8 cellular contexts compared by ENCODE assay signal in genomic region chr18:34222396-34223163, GRCh38. TPM values are rescaled to one million over a fixed set of nuclear protein-coding genes. Genes with fewer than 3 reads are reported as not detected.
A peak's percentile ranks its signal among the peaks of the same experiment; 100 is the strongest.
DNase-seq lines count a peak whose midpoint lies in the region; ATAC-seq, FAIRE-seq and TF ChIP-seq lines count a peak whose summit lies in the region.

No MANE protein-coding gene starts in this region.

- WGBS in iPS DF 6.9 (ENCODE audit: insufficient coverage, insufficient read length): no CpG with 5 or more reads among the region's 66 CpGs

- H3K4me1 Mint-ChIP-seq in activated naive CD8-positive, alpha-beta T cell treated with anti-CD3 and anti-CD28 coated beads, Interleukin-2, amount 50 U/mL, for 24 hours: peaks cover 5% of the 10 kb centered on the region

- DNase-seq in LNCaP clone FGC (ENCODE audit: low read depth) (no peak), iPS DF 6.9 (ENCODE audit: low read depth, low spot score) (peak; percentile 18), sciatic nerve (ENCODE audit: low spot score) (no peak), RCC 7860 (ENCODE audit: low spot score) (no peak), NK-92 (lab: John Stamatoyannopoulos, UW; ENCODE audit: unreplicated experiment) (no peak)
- DNase-seq in activated naive CD8-positive, alpha-beta T cell treated with anti-CD3 and anti-CD28 coated beads, Interleukin-2, amount 50 U/mL, for 24 hours: peak; percentile 1
- DNase-seq in stimulated activated naive CD4-positive, alpha-beta T cell treated with Interleukin-2 at 50 U/mL for 16 hours (lab: John Stamatoyannopoulos, UW): no peak

- intact Hi-C loops in sciatic nerve (cut with DNase I): no loop called here

- no peaks in the 10 kb centered on the region for H3K4me1 ChIP-seq in iPS DF 6.9 (ENCODE audit: control insufficient read depth, insufficient read depth, low read length)

- no peaks in the 10 kb centered on the region for H3K36me3 ChIP-seq in iPS DF 6.9 (ENCODE audit: control insufficient read depth, insufficient read depth, low read length)

- H3K27ac Mint-ChIP-seq in activated naive CD8-positive, alpha-beta T cell treated with anti-CD3 and anti-CD28 coated beads, Interleukin-2, amount 50 U/mL, for 24 hours: no peak overlapping the region

- no peaks in the 10 kb centered on the region for H3K9me3 Mint-ChIP-seq in activated naive CD8-positive, alpha-beta T cell treated with anti-CD3 and anti-CD28 coated beads, Interleukin-2, amount 50 U/mL, for 24 hours

- ATAC-seq in GM18858 (IDR thresholded peaks at IDR 0.05; ENCODE audit: unreplicated experiment): peak; percentile 40
- no peak for ATAC-seq in activated naive CD8-positive, alpha-beta T cell treated with anti-CD3 and anti-CD28 coated beads, Interleukin-2, amount 50 U/mL, for 24 hours
- ATAC-seq in sciatic nerve: peak; percentile 28

- H3K4me3 ChIP-seq in LNCaP clone FGC (ENCODE audit: low read depth, low read length): peak overlapping the region; percentile 29
- H3K4me3 ChIP-seq in iPS DF 6.9 (ENCODE audit: low read length): peak overlapping the region; percentile 51

- peaks cover 2% of the 10 kb centered on the region for H3K36me3 Mint-ChIP-seq in activated naive CD8-positive, alpha-beta T cell treated with anti-CD3 and anti-CD28 coated beads, Interleukin-2, amount 50 U/mL, for 24 hours (ENCODE audit: low read depth)

- H3K9me3 ChIP-seq in iPS DF 6.9 (ENCODE audit: control insufficient read depth, insufficient read depth, low read length): no peaks in the 10 kb centered on the region

- TF ChIP-seq CTCF in LNCaP clone FGC (IDR thresholded peaks at IDR 0.05; ENCODE audit: control insufficient read depth, extremely low read depth, insufficient read depth): no peak

- no peak for FAIRE-seq in RCC 7860 (lab: Jason Lieb, UNC)

- H3K27me3 Mint-ChIP-seq in activated naive CD8-positive, alpha-beta T cell treated with anti-CD3 and anti-CD28 coated beads, Interleukin-2, amount 50 U/mL, for 24 hours: peaks cover 30% of the 10 kb centered on the region

- peaks cover 17% of the 10 kb centered on the region; the same call in 1 of the 2 replicates for H3K27me3 ChIP-seq in iPS DF 6.9 (ENCODE audit: control insufficient read depth, insufficient read depth, low read length)

- H3K27ac ChIP-seq in iPS DF 6.9 (ENCODE audit: low read length): no peak overlapping the region

- H3K4me3 Mint-ChIP-seq in activated naive CD8-positive, alpha-beta T cell treated with anti-CD3 and anti-CD28 coated beads, Interleukin-2, amount 50 U/mL, for 24 hours: no peak overlapping the region

RNA-seq across cellular contexts. Expression of gene NOL4, which starts 2.1 kb away (rescaled TPM):
- total RNA-seq in sciatic nerve: 0.58 TPM

Comparison
In these comparisons a context has a peak if more than half of its experiments do, and no peak if none do; other contexts are left out.
1. DNase-seq: peak in activated naive CD8-positive, alpha-beta T cell treated with anti-CD3 and anti-CD28 coated beads, Interleukin-2, amount 50 U/mL, for 24 hours (single experiment) and iPS DF 6.9 (single experiment); none in LNCaP clone FGC (single experiment), sciatic nerve (single experiment), RCC 7860 (single experiment), NK-92 (single experiment) and stimulated activated naive CD4-positive, alpha-beta T cell treated with Interleukin-2 at 50 U/mL for 16 hours (single experiment).